Comparison of ENCODE assay signal across 8 cellular contexts in genomic region chr14:101927859-101928258, GRCh38. TPM values are rescaled to one million over a fixed set of nuclear protein-coding genes. Genes with fewer than 3 reads are reported as not detected.
A peak's percentile ranks its signal among the peaks of the same experiment; 100 is the strongest.
DNase-seq lines count a peak whose midpoint lies in the region; ATAC-seq and TF ChIP-seq lines count a peak whose summit lies in the region.

No MANE protein-coding gene starts in this region.

- POLR2A ChIA-PET in OCI-LY7 (lab: Charles Lee) = no interaction called here

- CTCF ChIA-PET in OCI-LY7 (lab: Charles Lee; ENCODE audit: unreplicated experiment) = no interaction called here

- H3K9me2 ChIP-seq in OCI-LY7 (ENCODE audit: insufficient read depth, low read length) = no peaks in the 10 kb centered on the region

- ATAC-seq in HG02623 (IDR thresholded peaks at IDR 0.05; ENCODE audit: unreplicated experiment) = no peak

- no TSS peak for BruUV-seq in OCI-LY7 (replicated peaks; lab: Mats Ljungman, UMichigan)

- H3K36me3 ChIP-seq in vagina (peaks cover 0 to 13% of the 10 kb centered on the region in 2 donors), OCI-LY7 (ENCODE audit: insufficient read depth, low read length) (peaks cover 4% of the 10 kb centered on the region; the same call in 1 of the 2 replicates)

- no peak overlapping the region for H3K4me2 ChIP-seq in OCI-LY7 (ENCODE audit: low read length)

- TF ChIP-seq POLR2A in vagina (IDR thresholded peaks at IDR 0.05) = no peak

- no peaks in the 10 kb centered on the region for H3K27me3 ChIP-seq in vagina

- H3K9me3 ChIP-seq in vagina (no peaks in the 10 kb centered on the region), OCI-LY7 (ENCODE audit: low read length) (no peaks in the 10 kb centered on the region)

- intact Hi-C loops in vagina (cut with DNase I) (no loop called here), OCI-LY7 (cut with micrococcal nuclease; ENCODE audit: unreplicated experiment) (no loop called here)

- peak; percentile 17 for DNase-seq in stimulated activated CD4-positive, alpha-beta T cell treated with anti-CD3 and anti-CD28 coated beads, Interleukin-1b, Interleukin-23, amount 100 ng/mL, for 48 hours
- no peak for DNase-seq in stimulated activated CD4-positive, alpha-beta T cell treated with anti-CD3 and anti-CD28 coated beads, Interleukin-4, amount 100 ng/mL, for 4 hours
- DNase-seq in cardiac fibroblast (ENCODE audit: low read depth in 2 of 2) = peak; percentile 96 to 98
- peak; percentile 84 for DNase-seq in mucosa of gallbladder (ENCODE audit: low spot score)
- DNase-seq in vagina (ENCODE audit: extremely low spot score in 2 of 2) = no peak
- no peak for DNase-seq in NCI-H146 (lab: John Stamatoyannopoulos, UW)
- DNase-seq in OCI-LY7 (ENCODE audit: low spot score) = no peak

- H4K20me1 ChIP-seq in OCI-LY7 (ENCODE audit: insufficient read depth, low read length) = no peaks in the 10 kb centered on the region

- no peak overlapping the region for H3K4me3 ChIP-seq in cardiac fibroblast (replicated peaks in 1 of 2; ENCODE audit: low read depth in 2 of 2, low read length in 2 of 2)
- H3K4me3 ChIP-seq in vagina = no peak overlapping the region
- no peak overlapping the region for H3K4me3 ChIP-seq in OCI-LY7 (ENCODE audit: low read depth, low read length, poor library complexity, severe bottlenecking)

- TF ChIP-seq CTCF in cardiac fibroblast (IDR thresholded peaks at IDR 0.05; ENCODE audit: low read depth, low read length) (no peak), vagina (IDR thresholded peaks at IDR 0.05) (no peak), OCI-LY7 (conservative IDR thresholded peaks at IDR 0.05; ENCODE audit: low read length) (no peak)

- H3K27ac ChIP-seq in vagina = peak overlapping the region; percentile 84
- no peak overlapping the region for H3K27ac ChIP-seq in OCI-LY7 (ENCODE audit: low read depth, low read length, poor library complexity, severe bottlenecking)

- H3K4me1 ChIP-seq in vagina = peaks cover 9% of the 10 kb centered on the region
- no peaks in the 10 kb centered on the region for H3K4me1 ChIP-seq in OCI-LY7 (ENCODE audit: insufficient read depth, low read length, poor library complexity, severe bottlenecking)

- no peak overlapping the region for H2AFZ ChIP-seq in OCI-LY7 (ENCODE audit: low read length)

- H3K79me2 ChIP-seq in OCI-LY7 (ENCODE audit: insufficient read depth, low read depth, low read length) = no peaks in the 10 kb centered on the region

RNA-seq across cellular contexts. Expression of gene DYNC1H1, which starts 36.5 kb away (rescaled TPM):
- total RNA-seq in mucosa of gallbladder = 485 TPM
- 499 TPM for total RNA-seq in vagina
- total RNA-seq in OCI-LY7 (2014; rRNA removed; shearing (Covaris generic)) = 207 and 209 TPM in 2 replicates
- 291 TPM in 2 replicates for total RNA-seq in OCI-LY7 (2022)

Comparison
In these comparisons a context has a peak if more than half of its experiments do, and no peak if none do; other contexts are left out.
1. DNase-seq: peak in stimulated activated CD4-positive, alpha-beta T cell treated with anti-CD3 and anti-CD28 coated beads, Interleukin-1b, Interleukin-23, amount 100 ng/mL, for 48 hours (single experiment), cardiac fibroblast (2 of 2) and mucosa of gallbladder (single experiment); none in stimulated activated CD4-positive, alpha-beta T cell treated with anti-CD3 and anti-CD28 coated beads, Interleukin-4, amount 100 ng/mL, for 4 hours (0 of 2), vagina (0 of 2), NCI-H146 (single experiment) and OCI-LY7 (single experiment).